Comparison of ENCODE assay signal across 8 cellular contexts in genomic region chr2:178482437-178482836, GRCh38. TPM values are rescaled to one million over a fixed set of nuclear protein-coding genes. Genes with fewer than 3 reads are reported as not detected.
DNase-seq lines count a peak whose midpoint lies in the region; ATAC-seq and TF ChIP-seq lines count a peak whose summit lies in the region.

No MANE protein-coding gene starts in this region.

- no peak for TF ChIP-seq CTCF in Calu3 (IDR thresholded peaks at IDR 0.05; ENCODE audit: unreplicated experiment)
- no peak for TF ChIP-seq CTCF in fibroblast of lung (conservative IDR thresholded peaks at IDR 0.05 in 1 of 2, IDR thresholded peaks at IDR 0.05 in 1 of 2; ENCODE audit: low read depth in 1 of 2, low read length in 2 of 2)
- TF ChIP-seq CTCF in thyroid gland (IDR thresholded peaks at IDR 0.05): no peak

- H3K36me3 ChIP-seq in fibroblast of lung (ENCODE audit: control insufficient read depth, insufficient read depth, low read length) (no peaks in the 10 kb centered on the region), thyroid gland (no peaks in the 10 kb centered on the region)

- H3K4me3 ChIP-seq in fibroblast of lung (replicated peaks in 1 of 4; ENCODE audit: control extremely low read depth in 1 of 4, insufficient read depth in 1 of 4, low read depth in 3 of 4, low read length in 4 of 4) (peak overlapping the region in 2 of 4 experiments; percentile 77 to 89), thyroid gland (replicated peaks in 1 of 3) (no peak overlapping the region)

- CTCF ChIA-PET in Calu3 (lab: Charles Lee): interaction anchor here (0.6 to 0.7 kb wide), 2 partner anchors 40 to 122 kb away, joined by 4 to 5 read pairs; no protein-coding TSS in a partner anchor

- no peaks in the 10 kb centered on the region for H3K9me3 Mint-ChIP-seq in Calu3 (ENCODE audit: low read depth, unreplicated experiment)

- no peaks in the 10 kb centered on the region for H4K20me1 ChIP-seq in fibroblast of lung (ENCODE audit: control insufficient read depth, extremely low read depth, insufficient read depth, low read length)

- 91 to 97% methylated on average over 4 of the region's 4 CpGs for WGBS in thyroid gland, 2 donors

- H3K27ac ChIP-seq in fibroblast of lung (ENCODE audit: insufficient read depth, low read length) (no peak overlapping the region), thyroid gland (no peak overlapping the region)

- H3K9ac ChIP-seq in fibroblast of lung (ENCODE audit: insufficient read depth, low read length): no peak overlapping the region

- peaks cover 2% of the 10 kb centered on the region for H3K4me1 ChIP-seq in fibroblast of lung (ENCODE audit: control insufficient read depth, extremely low read depth, insufficient read depth, low read length)
- peaks cover 43 to 50% of the 10 kb centered on the region in 2 donors for H3K4me1 ChIP-seq in thyroid gland

- ATAC-seq in GM19463 (IDR thresholded peaks at IDR 0.05; ENCODE audit: unreplicated experiment) (peak; percentile 22), HG03571 (IDR thresholded peaks at IDR 0.05; ENCODE audit: unreplicated experiment) (peak; percentile 35)

- H3K27me3 ChIP-seq in fibroblast of lung (ENCODE audit: control insufficient read depth, insufficient read depth, low read length): no peaks in the 10 kb centered on the region
- no peaks in the 10 kb centered on the region for H3K27me3 ChIP-seq in thyroid gland

- H3K27ac Mint-ChIP-seq in Calu3 (ENCODE audit: unreplicated experiment): no peak overlapping the region

- H3K9me3 ChIP-seq in fibroblast of lung (ENCODE audit: control insufficient read depth, insufficient read depth, low read depth, low read length): no peaks in the 10 kb centered on the region
- no peaks in the 10 kb centered on the region for H3K9me3 ChIP-seq in thyroid gland

- intact Hi-C loops in Calu3 (cut with micrococcal nuclease; ENCODE audit: unreplicated experiment): no loop called here
- intact Hi-C loops in thyroid gland (cut with DNase I): no loop called here

- H3K27me3 Mint-ChIP-seq in Calu3 (ENCODE audit: unreplicated experiment): no peaks in the 10 kb centered on the region

- H3K4me1 Mint-ChIP-seq in Calu3 (ENCODE audit: low read depth, unreplicated experiment): peaks cover 33% of the 10 kb centered on the region

- H3K4me2 ChIP-seq in fibroblast of lung (ENCODE audit: extremely low read depth, insufficient read depth, low read length): peak overlapping the region; percentile 21

- H2AFZ ChIP-seq in fibroblast of lung (ENCODE audit: low read length): no peak overlapping the region

- no TSS peak for BruUV-seq in Calu3 (replicated peaks; lab: Mats Ljungman, UMichigan)

- TF ChIP-seq POLR2A in thyroid gland (IDR thresholded peaks at IDR 0.05): no peak

- H3K79me2 ChIP-seq in fibroblast of lung (ENCODE audit: control insufficient read depth, insufficient read depth, low read length): peaks cover 37% of the 10 kb centered on the region

- peaks cover 50% of the 10 kb centered on the region for H3K36me3 Mint-ChIP-seq in Calu3 (ENCODE audit: insufficient read depth, unreplicated experiment)

- H3K4me3 Mint-ChIP-seq in Calu3 (ENCODE audit: low read depth, unreplicated experiment): peak overlapping the region; percentile 94

- no peak for DNase-seq in Calu3
- DNase-seq in fibroblast of lung (ENCODE audit: low read depth in 2 of 2): no peak
- DNase-seq in NCI-H2196 treated with DMSO at 0.1 percent for 48 hours (lab: John Stamatoyannopoulos, UW; ENCODE audit: unreplicated experiment): no peak
- no peak for DNase-seq in thyroid gland
- no peak for DNase-seq in inferior parietal cortex (ENCODE audit: extremely low spot score)
- no peak for DNase-seq in activated CD4-positive, CD25-positive, alpha-beta regulatory T cell treated with anti-CD3 and anti-CD28 coated beads, Interleukin-2, amount 50 U/mL, for 72 hours

RNA-seq across cellular contexts. Expression of gene PLEKHA3, which starts 2.2 kb away (rescaled TPM):
- total RNA-seq in Calu3 (2022) (33.0 and 34.9 TPM in 2 replicates), fibroblast of lung (5.9 and 6.2 TPM in 2 replicates), thyroid gland (10 to 100 TPM; 12.3 to 23.5 (median 15.6) TPM)
- 26.3 and 34.6 TPM in 2 replicates for polyA plus RNA-seq in fibroblast of lung
- 9.0 and 12.0 TPM in 2 replicates for polyA plus RNA-seq in fibroblast of lung (2012)
- polyA minus RNA-seq in fibroblast of lung (ENCODE audit: low replicate concordance): 2.1 and 2.4 TPM in 2 replicates

RNA-seq across cellular contexts. Expression of gene FKBP7, which starts 4.0 kb away (rescaled TPM):
- total RNA-seq in Calu3 (2022) (8.8 and 8.9 TPM in 2 replicates), fibroblast of lung (47.5 and 54.3 TPM in 2 replicates), thyroid gland (10 to 100 TPM; 10.0 to 22.4 (median 16.5) TPM)
- polyA plus RNA-seq in fibroblast of lung: 46.1 and 57.7 TPM in 2 replicates
- 38.1 and 42.8 TPM in 2 replicates for polyA plus RNA-seq in fibroblast of lung (2012)
- 2.6 and 4.1 TPM in 2 replicates for polyA minus RNA-seq in fibroblast of lung (ENCODE audit: low replicate concordance)

RNA-seq across cellular contexts. Expression of gene PJVK, which starts 31.3 kb away (rescaled TPM):
- total RNA-seq in Calu3 (2022) (2.6 and 4.3 TPM in 2 replicates), fibroblast of lung (2.1 and 4.3 TPM in 2 replicates), thyroid gland (1 to 10 TPM; 3.0 to 7.3 (median 4.9) TPM)
- polyA plus RNA-seq in fibroblast of lung: 0.89 and 1.4 TPM in 2 replicates
- 0.92 and 1.0 TPM in 2 replicates for polyA plus RNA-seq in fibroblast of lung (2012)
- polyA minus RNA-seq in fibroblast of lung (ENCODE audit: low replicate concordance): not detected in 2 replicates

RNA-seq across cellular contexts. Expression of gene PRKRA, which starts 31.5 kb away (rescaled TPM):
- total RNA-seq in Calu3 (2022) (50.0 and 53.2 TPM in 2 replicates), fibroblast of lung (40.5 and 45.7 TPM in 2 replicates), thyroid gland (10 to 100 TPM; 54.9 to 72.2 (median 64.8) TPM)
- 46.3 and 54.6 TPM in 2 replicates for polyA plus RNA-seq in fibroblast of lung
- polyA plus RNA-seq in fibroblast of lung (2012): 34.9 and 35.3 TPM in 2 replicates
- polyA minus RNA-seq in fibroblast of lung (ENCODE audit: low replicate concordance): 5.5 and 7.8 TPM in 2 replicates
